Comparison of ENCODE assay signal across 3 cellular contexts in genomic region chr22:32994921-32995320, GRCh38.
TF ChIP-seq lines count a peak whose summit lies in the region.

No MANE protein-coding gene starts in this region.

TF ChIP-seq in GM23338, 12 proteins besides CTCF, POLR2A, EP300 and RAD21 (continues in another document):
- TF ChIP-seq REST (IDR thresholded peaks at IDR 0.05; ENCODE audit: unreplicated experiment) (no peak), ZNF331 (CRISPR knock-in tag; IDR thresholded peaks at IDR 0.05; ENCODE audit: low read depth) (no peak), JUNB (IDR thresholded peaks at IDR 0.05; ENCODE audit: unreplicated experiment) (no peak)

TF ChIP-seq in H1, 55 proteins besides CTCF, POLR2A, EP300 and RAD21:
- TF ChIP-seq TAF7 (optimal IDR thresholded peaks at IDR 0.05; ENCODE audit: borderline replicate concordance, low read depth, low read length) (no peak), RFX5 (IDR thresholded peaks at IDR 0.05; ENCODE audit: borderline replicate concordance, low read depth, low read length) (no peak), SP1 (IDR thresholded peaks at IDR 0.05; ENCODE audit: low read depth, low read length) (no peak), CHD1 (IDR thresholded peaks at IDR 0.05; ENCODE audit: low read depth, low read length) (no peak), RXRA (IDR thresholded peaks at IDR 0.05; ENCODE audit: insufficient read depth, low read depth, low read length) (no peak)

TF ChIP-seq in HepG2, 621 proteins besides CTCF, POLR2A, EP300 and RAD21:
- TF ChIP-seq TEAD3 (CRISPR knock-in tag; optimal IDR thresholded peaks at IDR 0.05; ENCODE audit: borderline replicate concordance) = peak; percentile 25
- peak; percentile 98 for TF ChIP-seq ZBTB33 (CRISPR knock-in tag; IDR thresholded peaks at IDR 0.05)
- no peak for TF ChIP-seq HOXA9 (CRISPR knock-in tag; IDR thresholded peaks at IDR 0.05; ENCODE audit: borderline replicate concordance)
- TF ChIP-seq ARID5B (CRISPR knock-in tag; IDR thresholded peaks at IDR 0.05) = 0 out of 2 replicates have a peak, but pooled peaks have one; percentile 8
